Comparison of ENCODE assay signal across 11 cellular contexts in the genomic region with DNA sequence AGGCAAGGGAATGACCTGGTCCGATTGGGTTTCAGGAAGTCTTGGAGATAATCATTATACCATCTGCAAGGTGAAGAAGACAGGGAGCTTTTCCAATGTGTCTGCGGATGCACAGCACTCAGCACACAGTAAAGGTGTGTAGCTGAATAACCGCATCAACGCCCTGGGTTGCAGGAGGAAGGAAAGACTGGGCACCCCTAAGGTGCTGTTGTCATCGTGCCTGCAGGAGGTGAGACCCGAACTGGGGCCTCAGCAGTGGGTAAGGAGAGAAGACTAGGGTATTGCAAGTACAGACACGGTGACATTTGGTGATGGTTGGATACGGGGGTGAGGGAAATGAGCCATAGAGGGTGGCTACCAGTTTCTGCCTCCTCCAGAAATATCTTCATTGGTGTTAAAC. TPM values are rescaled to one million over a fixed set of nuclear protein-coding genes. Genes with fewer than 3 reads are reported as not detected.
A peak's percentile ranks its signal among the peaks of the same experiment; 100 is the strongest.
DNase-seq lines count a peak whose midpoint lies in the region; ATAC-seq, FAIRE-seq and TF ChIP-seq lines count a peak whose summit lies in the region.
"Had no signal": no experiment of that assay in that cellular context is flagged by ENCODE, and none has a peak within 500 bp of the region (broad histone marks: within the 10 kb centered on the region; RNA-seq: fewer than 3 reads in every experiment).

No MANE protein-coding gene starts in this region.

- H3K9me3 ChIP-seq in hepatocyte (ENCODE audit: low read depth) (no peaks in the 10 kb centered on the region), gastrocnemius medialis (no peaks in the 10 kb centered on the region), pancreas (no peaks in the 10 kb centered on the region)
- H3K9me3 ChIP-seq: spleen had no signal

- H4K20me1 ChIP-seq in hepatocyte (ENCODE audit: insufficient read depth, poor library complexity, severe bottlenecking): no peaks in the 10 kb centered on the region

- intact Hi-C loops in gastrocnemius medialis (cut with DNase I; ENCODE audit: low total_unique reads) (loop anchor here (1.0 kb wide), 1 partner anchor 56 kb away; no protein-coding TSS in a partner anchor), pancreas (cut with DNase I) (no loop called here)

- DNase-seq in activated T-cell treated with anti-CD3 and anti-CD28 coated beads, Interleukin-2, amount 50 U/mL, for 4 hours: no peak
- DNase-seq in activated T-cell treated with anti-CD3 and anti-CD28 coated beads, Interleukin-2, amount 50 U/mL, for 1 hour: no peak
- DNase-seq in T-helper 2 cell treated with Interferon-gamma antibody and Interleukin-4, amounts not matched to agents 5 μg/mL and 100 μg/mL, for 36 hours (ENCODE audit: low spot score): no peak
- DNase-seq in hepatocyte (ENCODE audit: low spot score) (no peak), gastrocnemius medialis (no peak), kidney tubule cell (ENCODE audit: low spot score) (no peak), pancreas (no peak), T-helper 9 cell (no peak)
- DNase-seq: ACHN, spleen, trophoblast cell had no signal

- peaks cover 19% of the 10 kb centered on the region for H3K4me1 Mint-ChIP-seq in activated T-cell treated with anti-CD3 and anti-CD28 coated beads, Interleukin-2, amount 50 U/mL, for 4 hours (ENCODE audit: low read depth)
- H3K4me1 Mint-ChIP-seq in T-helper 2 cell treated with Interferon-gamma antibody and Interleukin-4, amounts not matched to agents 5 μg/mL and 100 μg/mL, for 36 hours (ENCODE audit: low read depth): peaks cover 17% of the 10 kb centered on the region

- peak overlapping the region; percentile 70 for H3K4me3 Mint-ChIP-seq in activated T-cell treated with anti-CD3 and anti-CD28 coated beads, Interleukin-2, amount 50 U/mL, for 4 hours
- H3K4me3 Mint-ChIP-seq in T-helper 2 cell treated with Interferon-gamma antibody and Interleukin-4, amounts not matched to agents 5 μg/mL and 100 μg/mL, for 36 hours: peak overlapping the region; percentile 68

- H3K79me2 ChIP-seq in hepatocyte: no peaks in the 10 kb centered on the region

- no peak for FAIRE-seq in pancreas (lab: Jason Lieb, UNC)

- H3K4me1 ChIP-seq in hepatocyte (ENCODE audit: insufficient read depth): peaks cover 6% of the 10 kb centered on the region
- H3K4me1 ChIP-seq in gastrocnemius medialis: peaks cover 16 to 21% of the 10 kb centered on the region in 2 donors
- no peaks in the 10 kb centered on the region for H3K4me1 ChIP-seq in pancreas

- H3K36me3 ChIP-seq in hepatocyte (replicated peaks; ENCODE audit: insufficient read depth, low read depth) (no peaks in the 10 kb centered on the region), gastrocnemius medialis (no peaks in the 10 kb centered on the region), pancreas (no peaks in the 10 kb centered on the region)

- in situ Hi-C loops in gastrocnemius medialis (cut with MboI; ENCODE audit: low sequenced_read_pairs in 4 of 4): no loop called here

- no peaks in the 10 kb centered on the region for H3K9me3 Mint-ChIP-seq in activated T-cell treated with anti-CD3 and anti-CD28 coated beads, Interleukin-2, amount 50 U/mL, for 4 hours
- H3K9me3 Mint-ChIP-seq in T-helper 2 cell treated with Interferon-gamma antibody and Interleukin-4, amounts not matched to agents 5 μg/mL and 100 μg/mL, for 36 hours: no peaks in the 10 kb centered on the region

- H2AFZ ChIP-seq in hepatocyte: no peak overlapping the region

- TF ChIP-seq CTCF in hepatocyte (IDR thresholded peaks at IDR 0.05; ENCODE audit: poor library complexity) (no peak), gastrocnemius medialis (IDR thresholded peaks at IDR 0.05 in 4 of 5, conservative IDR thresholded peaks at IDR 0.05 in 1 of 5) (no peak), pancreas (IDR thresholded peaks at IDR 0.05) (no peak)

- peaks cover 10% of the 10 kb centered on the region for H3K27me3 Mint-ChIP-seq in activated T-cell treated with anti-CD3 and anti-CD28 coated beads, Interleukin-2, amount 50 U/mL, for 4 hours (ENCODE audit: low read depth)
- H3K27me3 Mint-ChIP-seq in T-helper 2 cell treated with Interferon-gamma antibody and Interleukin-4, amounts not matched to agents 5 μg/mL and 100 μg/mL, for 36 hours (ENCODE audit: low read depth): peaks cover 28% of the 10 kb centered on the region

- ATAC-seq in activated T-cell treated with anti-CD3 and anti-CD28 coated beads, Interleukin-2, amount 50 U/mL, for 4 hours: no peak
- ATAC-seq in gastrocnemius medialis (no peak), pancreas (no peak)

- peak overlapping the region; percentile 99 for H3K4me2 ChIP-seq in hepatocyte

- H3K27ac Mint-ChIP-seq in T-helper 2 cell treated with Interferon-gamma antibody and Interleukin-4, amounts not matched to agents 5 μg/mL and 100 μg/mL, for 36 hours: no peak overlapping the region

- 75% methylated on average over 8 of the region's 8 CpGs for WGBS in hepatocyte (ENCODE audit: low lambda C conversion rate, missing lambda C conversion rate)
- 66 to 76% methylated on average over 8 of the region's 8 CpGs for WGBS in pancreas, 2 donors

- no peak for TF ChIP-seq POLR2A in gastrocnemius medialis (IDR thresholded peaks at IDR 0.05)

- no peak overlapping the region for H3K4me3 ChIP-seq in hepatocyte
- H3K4me3 ChIP-seq in gastrocnemius medialis: no peak overlapping the region
- H3K4me3 ChIP-seq in pancreas: no peak overlapping the region

- H3K27ac ChIP-seq in hepatocyte: peak overlapping the region; percentile 58
- H3K27ac ChIP-seq in gastrocnemius medialis: peak overlapping the region; percentile 81 to 86 (median 84)
- H3K27ac ChIP-seq in pancreas: no peak overlapping the region

- H3K27me3 ChIP-seq in hepatocyte: no peaks in the 10 kb centered on the region
- no peaks in the 10 kb centered on the region for H3K27me3 ChIP-seq in gastrocnemius medialis
- H3K27me3 ChIP-seq in pancreas: no peaks in the 10 kb centered on the region

- peaks cover 2% of the 10 kb centered on the region for H3K36me3 Mint-ChIP-seq in activated T-cell treated with anti-CD3 and anti-CD28 coated beads, Interleukin-2, amount 50 U/mL, for 4 hours (ENCODE audit: insufficient read depth)
- H3K36me3 Mint-ChIP-seq in T-helper 2 cell treated with Interferon-gamma antibody and Interleukin-4, amounts not matched to agents 5 μg/mL and 100 μg/mL, for 36 hours (ENCODE audit: low read depth): no peaks in the 10 kb centered on the region

- H3K9me2 ChIP-seq in hepatocyte (replicated peaks; ENCODE audit: insufficient read depth): no peaks in the 10 kb centered on the region

RNA-seq across cellular contexts. Expression of a gene that starts 1.1 kb away (rescaled TPM):
- total RNA-seq in activated T-cell treated with anti-CD3 and anti-CD28 coated beads, Interleukin-2, amount 50 U/mL, for 4 hours: 1 to 10 TPM; 3.8 to 5.9 (median 4.5) TPM
- total RNA-seq in hepatocyte (2.1 and 2.5 TPM in 2 replicates), gastrocnemius medialis (10 to 100 TPM in 1 of 4 donors, 1 to 10 TPM in 3; 3.3 to 10.8 (median 7.4) TPM), pancreas (1 to 10 TPM; 1.6 to 3.5 (median 2.6) TPM)
- polyA plus RNA-seq in hepatocyte (1.3 and 4.2 TPM in 2 replicates), pancreas (1 to 10 TPM; 3.1 to 4.3 TPM)

Comparison
In these comparisons a context has a peak if more than half of its experiments do, and no peak if none do; other contexts are left out.
1. H3K27ac ChIP-seq: peak in hepatocyte (single experiment) and gastrocnemius medialis (4 of 4); none in pancreas (0 of 4).